Comparison of ENCODE assay signal across 9 cellular contexts in the genomic region with DNA sequence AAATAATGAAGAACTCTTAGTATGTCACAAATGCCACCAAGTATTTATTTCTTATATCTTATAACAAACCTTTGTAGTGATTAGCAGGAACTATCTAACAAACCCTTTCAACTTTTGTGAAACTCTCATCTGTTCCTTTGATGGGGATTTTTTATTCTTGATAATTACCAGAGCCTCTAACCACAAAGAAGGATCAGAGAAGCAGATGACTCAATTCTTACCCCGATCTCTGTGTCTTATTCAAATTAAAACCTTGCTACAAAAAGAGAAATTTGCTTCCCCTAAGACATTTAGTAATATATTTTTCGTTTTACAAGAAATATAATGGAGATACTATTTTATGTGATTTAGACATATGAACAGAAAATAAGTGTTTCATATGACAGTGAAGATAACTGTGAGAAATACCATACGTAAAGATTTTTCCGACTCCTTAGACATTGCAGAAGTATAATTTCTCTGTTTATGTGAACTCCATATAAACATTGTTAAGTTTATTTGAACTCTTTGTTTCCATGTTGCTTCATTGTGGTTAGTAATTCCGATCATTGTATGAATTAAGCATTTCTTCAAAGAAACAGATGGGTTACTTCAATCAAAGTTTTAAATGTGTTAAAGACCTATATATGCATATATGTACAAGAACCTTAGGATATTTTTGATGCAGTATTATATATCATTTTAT.
DNase-seq lines count a peak whose midpoint lies in the region; ATAC-seq lines count a peak whose summit lies in the region.
"Had no signal": no experiment of that assay in that cellular context is flagged by ENCODE, and none has a peak within 500 bp of the region (broad histone marks: within the 10 kb centered on the region; RNA-seq: fewer than 3 reads in every experiment).

No MANE protein-coding gene starts in this region.

- no peaks in the 10 kb centered on the region for H3K36me3 Mint-ChIP-seq in memory B cell

- DNase-seq in memory B cell (ENCODE audit: low spot score in 2 of 2): no peak
- no peak for DNase-seq in stimulated activated CD4-positive, alpha-beta T cell treated with anti-CD3 and anti-CD28 coated beads, Interleukin-15, amount 100 ng/mL, for 24 hours
- DNase-seq in mesenteric fat pad (ENCODE audit: low spot score): no peak
- DNase-seq in EL: no peak
- DNase-seq: activated CD8-positive, alpha-beta memory T cell treated with anti-CD3 and anti-CD28 coated beads for 24 hours; GOT3 had no signal

- H3K27ac Mint-ChIP-seq in memory B cell: no peak overlapping the region

- no peak overlapping the region for H3K4me3 Mint-ChIP-seq in memory B cell

- no peaks in the 10 kb centered on the region for H3K9me3 Mint-ChIP-seq in memory B cell

- peaks cover 5% of the 10 kb centered on the region for H3K27me3 Mint-ChIP-seq in memory B cell

- H3K4me1 Mint-ChIP-seq in memory B cell: peaks cover 2% of the 10 kb centered on the region

- ATAC-seq in GM18520 (IDR thresholded peaks at IDR 0.05; ENCODE audit: unreplicated experiment) (peak; percentile 88), GM21576 (IDR thresholded peaks at IDR 0.05; ENCODE audit: unreplicated experiment) (peak; percentile 94), HG03442 (IDR thresholded peaks at IDR 0.05; ENCODE audit: unreplicated experiment) (peak; percentile 94), memory B cell (ENCODE audit: low read depth) (peak; percentile 47)
